In genomic region chrX:49237060-49237459, GRCh38 we compare ENCODE assay signal across 1 cellular context.
TF ChIP-seq lines count a peak whose summit lies in the region.

No MANE protein-coding gene starts in this region.

TF ChIP-seq in HepG2, 621 proteins besides CTCF, POLR2A, EP300 and RAD21:
- TF ChIP-seq KLF6 (CRISPR knock-in tag; IDR thresholded peaks at IDR 0.05), result no peak
- TF ChIP-seq ZNF747 (CRISPR knock-in tag; IDR thresholded peaks at IDR 0.05; ENCODE audit: borderline replicate concordance), result no peak
- no peak for TF ChIP-seq GPBP1L1 (CRISPR knock-in tag; IDR thresholded peaks at IDR 0.05)
- TF ChIP-seq, protein P1, sequence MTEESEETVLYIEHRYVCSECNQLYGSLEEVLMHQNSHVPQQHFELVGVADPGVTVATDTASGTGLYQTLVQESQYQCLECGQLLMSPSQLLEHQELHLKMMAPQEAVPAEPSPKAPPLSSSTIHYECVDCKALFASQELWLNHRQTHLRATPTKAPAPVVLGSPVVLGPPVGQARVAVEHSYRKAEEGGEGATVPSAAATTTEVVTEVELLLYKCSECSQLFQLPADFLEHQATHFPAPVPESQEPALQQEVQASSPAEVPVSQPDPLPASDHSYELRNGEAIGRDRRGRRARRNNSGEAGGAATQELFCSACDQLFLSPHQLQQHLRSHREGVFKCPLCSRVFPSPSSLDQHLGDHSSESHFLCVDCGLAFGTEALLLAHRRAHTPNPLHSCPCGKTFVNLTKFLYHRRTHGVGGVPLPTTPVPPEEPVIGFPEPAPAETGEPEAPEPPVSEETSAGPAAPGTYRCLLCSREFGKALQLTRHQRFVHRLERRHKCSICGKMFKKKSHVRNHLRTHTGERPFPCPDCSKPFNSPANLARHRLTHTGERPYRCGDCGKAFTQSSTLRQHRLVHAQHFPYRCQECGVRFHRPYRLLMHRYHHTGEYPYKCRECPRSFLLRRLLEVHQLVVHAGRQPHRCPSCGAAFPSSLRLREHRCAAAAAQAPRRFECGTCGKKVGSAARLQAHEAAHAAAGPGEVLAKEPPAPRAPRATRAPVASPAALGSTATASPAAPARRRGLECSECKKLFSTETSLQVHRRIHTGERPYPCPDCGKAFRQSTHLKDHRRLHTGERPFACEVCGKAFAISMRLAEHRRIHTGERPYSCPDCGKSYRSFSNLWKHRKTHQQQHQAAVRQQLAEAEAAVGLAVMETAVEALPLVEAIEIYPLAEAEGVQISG (CRISPR knock-in tag; IDR thresholded peaks at IDR 0.05), result no peak
- TF ChIP-seq TERF1 (CRISPR knock-in tag; IDR thresholded peaks at IDR 0.05), result no peak
- TF ChIP-seq ZNF766 (CRISPR knock-in tag; IDR thresholded peaks at IDR 0.05; ENCODE audit: borderline replicate concordance), result no peak
- no peak for TF ChIP-seq ETV5 (CRISPR knock-in tag; IDR thresholded peaks at IDR 0.05; ENCODE audit: borderline replicate concordance)
- TF ChIP-seq SALL1 (CRISPR knock-in tag; IDR thresholded peaks at IDR 0.05), result no peak
- no peak for TF ChIP-seq CAMTA2 (CRISPR knock-in tag; IDR thresholded peaks at IDR 0.05; ENCODE audit: borderline replicate concordance)
- TF ChIP-seq NR1H2 (CRISPR knock-in tag; IDR thresholded peaks at IDR 0.05; ENCODE audit: borderline replicate concordance, low read depth), result no peak
- TF ChIP-seq ZBTB21 (CRISPR knock-in tag; IDR thresholded peaks at IDR 0.05), result no peak
- TF ChIP-seq ZNF292 (CRISPR knock-in tag; IDR thresholded peaks at IDR 0.05; ENCODE audit: borderline replicate concordance, low read depth), result no peak
- no peak for TF ChIP-seq ZNF382 (CRISPR knock-in tag; IDR thresholded peaks at IDR 0.05; ENCODE audit: borderline replicate concordance)
- no peak for TF ChIP-seq RFX1 (IDR thresholded peaks at IDR 0.05)
- no peak for TF ChIP-seq E2F2 (CRISPR knock-in tag; IDR thresholded peaks at IDR 0.05; ENCODE audit: borderline replicate concordance)
- TF ChIP-seq SMAD1 (CRISPR knock-in tag; IDR thresholded peaks at IDR 0.05; ENCODE audit: borderline replicate concordance, low read depth), result no peak
- TF ChIP-seq ZSCAN9 (CRISPR knock-in tag; IDR thresholded peaks at IDR 0.05; ENCODE audit: borderline replicate concordance), result no peak
- no peak for TF ChIP-seq ZNF343 (CRISPR knock-in tag; IDR thresholded peaks at IDR 0.05)
- no peak for TF ChIP-seq ZFP36 (IDR thresholded peaks at IDR 0.05; ENCODE audit: borderline replicate concordance, low read depth, low read length, partially characterized antibody)
